In the genomic region with DNA sequence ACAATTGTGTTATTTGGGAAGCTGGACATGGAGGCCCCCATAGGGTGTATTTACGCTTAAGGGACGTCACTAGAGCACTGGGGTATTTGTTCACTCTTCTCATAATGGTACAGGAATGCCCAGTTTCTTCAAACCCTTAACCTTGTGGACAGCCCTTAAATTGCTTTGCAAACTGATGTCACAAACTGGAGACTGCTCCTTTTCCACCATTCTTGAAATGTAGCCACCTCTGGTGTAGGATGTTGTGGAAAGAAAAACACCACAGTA, we compare ENCODE assay signal across 8 cellular contexts. TPM values are rescaled to one million over a fixed set of nuclear protein-coding genes. Genes with fewer than 3 reads are reported as not detected.
DNase-seq lines count a peak whose midpoint lies in the region; ATAC-seq and TF ChIP-seq lines count a peak whose summit lies in the region.

No MANE protein-coding gene starts in this region.

- no peak for TF ChIP-seq POLR2A in breast epithelium (IDR thresholded peaks at IDR 0.05)

- no peak for TF ChIP-seq CTCF in breast epithelium (IDR thresholded peaks at IDR 0.05)

- peak overlapping the region; percentile 87 to 100 (median 100) for H3K27ac Mint-ChIP-seq in CD8-positive, alpha-beta memory T cell

- ATAC-seq in aorta (ENCODE audit: low FRiP score) (no peak), GM21737 (IDR thresholded peaks at IDR 0.05; ENCODE audit: unreplicated experiment) (no peak)

- peaks cover 0 to 62% (median 21%) of the 10 kb centered on the region in 3 donors for H3K36me3 Mint-ChIP-seq in CD8-positive, alpha-beta memory T cell

- H3K4me1 Mint-ChIP-seq in CD8-positive, alpha-beta memory T cell = peaks cover 72 to 88% (median 82%) of the 10 kb centered on the region in 3 donors

- POLR2A ChIA-PET in CD8-positive, alpha-beta memory T cell (lab: Charles Lee) = interaction anchor here (0.5 to 2.6 kb wide), 4 partner anchors 22 to 231 kb away, joined by 3 to 15 read pairs (median 4); partner anchors contain the start of gene RPS27

- H3K9me3 ChIP-seq in CD8-positive, alpha-beta memory T cell (ENCODE audit: low read length) = no peaks in the 10 kb centered on the region
- H3K9me3 ChIP-seq in breast epithelium (no peaks in the 10 kb centered on the region), aorta (ENCODE audit: control insufficient read depth, low read length) (no peaks in the 10 kb centered on the region)

- peak overlapping the region; percentile 88 to 99 (median 98) for H3K4me3 Mint-ChIP-seq in CD8-positive, alpha-beta memory T cell

- H3K27ac ChIP-seq in CD8-positive, alpha-beta memory T cell (ENCODE audit: low read depth, low read length) = peak overlapping the region; percentile 98
- H3K27ac ChIP-seq in breast epithelium (peak overlapping the region; percentile 100), aorta (ENCODE audit: low read depth in 1 of 2, low read length in 2 of 2) (peak overlapping the region in 1 of 2 donors; percentile 32)

- no peak for DNase-seq in CD8-positive, alpha-beta memory T cell
- DNase-seq in M059J (ENCODE audit: low read depth) (peak; percentile 45), breast epithelium (ENCODE audit: low spot score in 2 of 2) (no peak), medulla oblongata (ENCODE audit: extremely low spot score) (peak; percentile 44), aorta (no peak)
- no peak for DNase-seq in stimulated activated naive CD4-positive, alpha-beta T cell (lab: John Stamatoyannopoulos, UW)
- DNase-seq in central memory CD4-positive, alpha-beta T cell = no peak

- WGBS in aorta, 2 donors = 0 to 2% methylated on average over 2 of the region's 2 CpGs

- H3K4me3 ChIP-seq in CD8-positive, alpha-beta memory T cell (ENCODE audit: low read length) = peak overlapping the region; percentile 68
- H3K4me3 ChIP-seq in breast epithelium (peak overlapping the region; percentile 77 to 95 (median 91)), aorta (ENCODE audit: low read length in 2 of 2) (peak overlapping the region; percentile 45 to 89)

- H3K27me3 Mint-ChIP-seq in CD8-positive, alpha-beta memory T cell = no peaks in the 10 kb centered on the region

- no peaks in the 10 kb centered on the region for H3K9me3 Mint-ChIP-seq in CD8-positive, alpha-beta memory T cell

- intact Hi-C loops in breast epithelium (cut with DNase I; ENCODE audit: low total_unique reads) (no loop called here), aorta (cut with DNase I) (loop anchor here (2.0 to 5.0 kb wide), 3 partner anchors 39 to 51 kb away; partner anchors contain the start of gene HAX1 (in 1 of the 2))

- H3K36me3 ChIP-seq in CD8-positive, alpha-beta memory T cell (ENCODE audit: insufficient read depth, low read length) = peaks cover 36% of the 10 kb centered on the region
- H3K36me3 ChIP-seq in breast epithelium = no peaks in the 10 kb centered on the region
- H3K36me3 ChIP-seq in aorta (ENCODE audit: control insufficient read depth in 1 of 2, insufficient read depth in 2 of 2, low read length in 1 of 2) = peaks cover 0 to 2% of the 10 kb centered on the region in 2 donors

- peaks cover 53% of the 10 kb centered on the region for H3K4me1 ChIP-seq in CD8-positive, alpha-beta memory T cell (ENCODE audit: insufficient read depth, low read length)
- H3K4me1 ChIP-seq in breast epithelium (peaks cover 7 to 26% of the 10 kb centered on the region in 2 donors), aorta (ENCODE audit: control insufficient read depth in 1 of 2, insufficient read depth in 2 of 2, low read length in 2 of 2) (peaks cover 0 to 2% of the 10 kb centered on the region in 2 donors)

- no peaks in the 10 kb centered on the region for H3K27me3 ChIP-seq in CD8-positive, alpha-beta memory T cell (ENCODE audit: insufficient read depth, low read length, poor library complexity, severe bottlenecking)
- no peaks in the 10 kb centered on the region for H3K27me3 ChIP-seq in breast epithelium
- no peaks in the 10 kb centered on the region for H3K27me3 ChIP-seq in aorta (ENCODE audit: control insufficient read depth in 1 of 2, insufficient read depth in 2 of 2, low read length in 1 of 2)

- CTCF ChIA-PET in CD8-positive, alpha-beta memory T cell (lab: Charles Lee) = interaction anchor here (1.0 to 1.7 kb wide), 4 partner anchors 8 to 107 kb away, joined by 3 to 4 read pairs (median 3); no protein-coding TSS in a partner anchor

RNA-seq across cellular contexts. Expression of gene UBAP2L, which starts 1.0 kb away (rescaled TPM):
- total RNA-seq in CD8-positive, alpha-beta memory T cell = 100 to 1,000 TPM; 258 to 277 TPM
- polyA plus RNA-seq in CD8-positive, alpha-beta memory T cell = 63.0 TPM
- total RNA-seq in M059J (2014; rRNA removed; shearing (Covaris generic)) = 77.8 and 101 TPM in 2 replicates
- total RNA-seq in breast epithelium = 10 to 100 TPM; 64.8 to 79.3 (median 70.1) TPM
- 100 to 1,000 TPM; 110 to 146 TPM for total RNA-seq in aorta
- 10 to 100 TPM; 31.9 to 63.1 TPM for polyA plus RNA-seq in aorta

RNA-seq across cellular contexts. Expression of gene CFAP141, which starts 15.6 kb away (rescaled TPM):
- not detected for total RNA-seq in CD8-positive, alpha-beta memory T cell
- not detected for polyA plus RNA-seq in CD8-positive, alpha-beta memory T cell
- total RNA-seq in M059J (2014; rRNA removed; shearing (Covaris generic)) = not detected in 2 replicates
- total RNA-seq in breast epithelium = not detected
- total RNA-seq in aorta = not detected
- not detected for polyA plus RNA-seq in aorta

RNA-seq across cellular contexts. Expression of gene TPM3, which starts 29.8 kb away (rescaled TPM):
- total RNA-seq in CD8-positive, alpha-beta memory T cell = 100 to 1,000 TPM; 802 to 863 TPM
- polyA plus RNA-seq in CD8-positive, alpha-beta memory T cell = 948 TPM
- 679 and 714 TPM in 2 replicates for total RNA-seq in M059J (2014; rRNA removed; shearing (Covaris generic))
- 100 to 1,000 TPM; 236 to 302 (median 245) TPM for total RNA-seq in breast epithelium
- 100 to 1,000 TPM; 182 to 186 TPM for total RNA-seq in aorta
- polyA plus RNA-seq in aorta = 100 to 1,000 TPM in 1 of 2 donors, 10 to 100 TPM in 1; 79.7 to 138 TPM

RNA-seq across cellular contexts. Expression of gene HAX1, which starts 50.7 kb away (rescaled TPM):
- total RNA-seq in CD8-positive, alpha-beta memory T cell = 100 to 1,000 TPM; 145 to 153 TPM
- 149 TPM for polyA plus RNA-seq in CD8-positive, alpha-beta memory T cell
- total RNA-seq in M059J (2014; rRNA removed; shearing (Covaris generic)) = 92.3 and 123 TPM in 2 replicates
- total RNA-seq in breast epithelium (100 to 1,000 TPM; 108 to 125 (median 120) TPM), aorta (10 to 100 TPM; 52.2 to 57.1 TPM)
- polyA plus RNA-seq in aorta = 10 to 100 TPM; 70.6 to 98.6 TPM

Comparison
In these comparisons a context has a peak if more than half of its experiments do, and no peak if none do; other contexts are left out.
1. DNase-seq: peak in M059J (single experiment) and medulla oblongata (single experiment); none in CD8-positive, alpha-beta memory T cell (0 of 5), breast epithelium (0 of 2), aorta (0 of 2), stimulated activated naive CD4-positive, alpha-beta T cell (0 of 6) and central memory CD4-positive, alpha-beta T cell (single experiment).
2. Peak in every context shown above with its lines, with median percentiles within 50 percentile points of each other: H3K4me3 ChIP-seq.